In genomic region chr10:84541289-84541637, GRCh38 we compare ENCODE assay signal across 9 cellular contexts.
DNase-seq lines count a peak whose midpoint lies in the region; ATAC-seq lines count a peak whose summit lies in the region.
"Had no signal": no experiment of that assay in that cellular context is flagged by ENCODE, and none has a peak within 500 bp of the region (broad histone marks: within the 10 kb centered on the region; RNA-seq: fewer than 3 reads in every experiment).

No MANE protein-coding gene starts in this region.

- POLR2A ChIA-PET in activated CD4-positive, alpha-beta T cell treated with anti-CD3 and anti-CD28 coated beads for 36 hours (lab: Charles Lee), result no interaction called here
- POLR2A ChIA-PET in activated CD4-positive, alpha-beta memory T cell treated with anti-CD3 and anti-CD28 coated beads, Interleukin-2, amount 10 ng/mL, durations not matched to agents 7 days and 5 days (lab: Charles Lee), result no interaction called here

- no peak overlapping the region for H3K9ac ChIP-seq in iPS-15b (ENCODE audit: low read depth, low read length)

- CTCF ChIA-PET in activated CD4-positive, alpha-beta T cell treated with anti-CD3 and anti-CD28 coated beads for 36 hours (lab: Charles Lee), result interaction anchor here (0.9 to 7.9 kb wide), 7 partner anchors 111 to 850 kb away, joined by 3 to 231 read pairs (median 6); no protein-coding TSS in a partner anchor
- CTCF ChIA-PET in activated CD4-positive, alpha-beta memory T cell treated with anti-CD3 and anti-CD28 coated beads, Interleukin-2, amount 10 ng/mL, durations not matched to agents 7 days and 5 days (lab: Charles Lee), result interaction anchor here (1.1 to 10.1 kb wide), 4 partner anchors 56 to 403 kb away, joined by 3 to 239 read pairs (median 6); no protein-coding TSS in a partner anchor

- H3K4me3 ChIP-seq in iPS-15b (ENCODE audit: low read depth, low read length) (peak overlapping the region; percentile 69), MG63 (no peak overlapping the region)

- peaks cover 18% of the 10 kb centered on the region for H3K27me3 Mint-ChIP-seq in activated CD4-positive, alpha-beta T cell treated with anti-CD3 and anti-CD28 coated beads for 36 hours
- peaks cover 16% of the 10 kb centered on the region for H3K27me3 Mint-ChIP-seq in activated CD4-positive, alpha-beta memory T cell treated with anti-CD3 and anti-CD28 coated beads, Interleukin-2, amount 10 ng/mL, durations not matched to agents 7 days and 5 days
- H3K27me3 Mint-ChIP-seq in stimulated activated naive B cell treated with anti-CD40 and anti-IgM and Interleukin-4, amounts not matched to agents 10 μg/mL and 1 μg/mL and 100 μg/mL, for 72 hours, result peaks cover 54 to 63% of the 10 kb centered on the region in 2 donors

- no peak overlapping the region for H3K27ac Mint-ChIP-seq in activated CD4-positive, alpha-beta T cell treated with anti-CD3 and anti-CD28 coated beads for 36 hours
- H3K27ac Mint-ChIP-seq in activated CD4-positive, alpha-beta memory T cell treated with anti-CD3 and anti-CD28 coated beads, Interleukin-2, amount 10 ng/mL, durations not matched to agents 7 days and 5 days, result no peak overlapping the region
- H3K27ac Mint-ChIP-seq in stimulated activated naive B cell treated with anti-CD40 and anti-IgM and Interleukin-4, amounts not matched to agents 10 μg/mL and 1 μg/mL and 100 μg/mL, for 72 hours, result no peak overlapping the region

- peaks cover 8% of the 10 kb centered on the region for H3K4me1 Mint-ChIP-seq in activated CD4-positive, alpha-beta T cell treated with anti-CD3 and anti-CD28 coated beads for 36 hours
- H3K4me1 Mint-ChIP-seq in activated CD4-positive, alpha-beta memory T cell treated with anti-CD3 and anti-CD28 coated beads, Interleukin-2, amount 10 ng/mL, durations not matched to agents 7 days and 5 days, result peaks cover 10% of the 10 kb centered on the region
- peaks cover 4 to 22% of the 10 kb centered on the region in 2 donors for H3K4me1 Mint-ChIP-seq in stimulated activated naive B cell treated with anti-CD40 and anti-IgM and Interleukin-4, amounts not matched to agents 10 μg/mL and 1 μg/mL and 100 μg/mL, for 72 hours

- H3K36me3 ChIP-seq in iPS-15b (ENCODE audit: control insufficient read depth, insufficient read depth, low read length), result no peaks in the 10 kb centered on the region
- H3K36me3 ChIP-seq in MG63, result no peaks in the 10 kb centered on the region
- H3K36me3 ChIP-seq: gastroesophageal sphincter had no signal

- H3K9me3 Mint-ChIP-seq in activated CD4-positive, alpha-beta T cell treated with anti-CD3 and anti-CD28 coated beads for 36 hours (ENCODE audit: low read depth), result no peaks in the 10 kb centered on the region
- no peaks in the 10 kb centered on the region for H3K9me3 Mint-ChIP-seq in activated CD4-positive, alpha-beta memory T cell treated with anti-CD3 and anti-CD28 coated beads, Interleukin-2, amount 10 ng/mL, durations not matched to agents 7 days and 5 days
- no peaks in the 10 kb centered on the region for H3K9me3 Mint-ChIP-seq in stimulated activated naive B cell treated with anti-CD40 and anti-IgM and Interleukin-4, amounts not matched to agents 10 μg/mL and 1 μg/mL and 100 μg/mL, for 72 hours

- no peak for ATAC-seq in activated CD4-positive, alpha-beta T cell treated with anti-CD3 and anti-CD28 coated beads for 36 hours
- ATAC-seq in stimulated activated naive B cell treated with anti-CD40 and anti-IgM and Interleukin-4, amounts not matched to agents 10 μg/mL and 1 μg/mL and 100 μg/mL, for 72 hours (replicated peaks), result no peak
- no peak for ATAC-seq in GM21423 (IDR thresholded peaks at IDR 0.05; ENCODE audit: unreplicated experiment)

- no peaks in the 10 kb centered on the region for H3K36me3 Mint-ChIP-seq in activated CD4-positive, alpha-beta T cell treated with anti-CD3 and anti-CD28 coated beads for 36 hours (ENCODE audit: low read depth)
- H3K36me3 Mint-ChIP-seq in activated CD4-positive, alpha-beta memory T cell treated with anti-CD3 and anti-CD28 coated beads, Interleukin-2, amount 10 ng/mL, durations not matched to agents 7 days and 5 days (ENCODE audit: low read depth), result no peaks in the 10 kb centered on the region
- H3K36me3 Mint-ChIP-seq in stimulated activated naive B cell treated with anti-CD40 and anti-IgM and Interleukin-4, amounts not matched to agents 10 μg/mL and 1 μg/mL and 100 μg/mL, for 72 hours, result no peaks in the 10 kb centered on the region

- no peaks in the 10 kb centered on the region for H3K9me3 ChIP-seq in iPS-15b (ENCODE audit: control insufficient read depth, insufficient read depth, low read length)
- H3K9me3 ChIP-seq in MG63, result no peaks in the 10 kb centered on the region
- H3K9me3 ChIP-seq: gastroesophageal sphincter had no signal

- peaks cover 13% of the 10 kb centered on the region for H3K4me1 ChIP-seq in iPS-15b (ENCODE audit: control insufficient read depth, insufficient read depth, low read length)

- peak overlapping the region; percentile 60 for H3K4me3 Mint-ChIP-seq in activated CD4-positive, alpha-beta T cell treated with anti-CD3 and anti-CD28 coated beads for 36 hours
- peak overlapping the region; percentile 25 for H3K4me3 Mint-ChIP-seq in activated CD4-positive, alpha-beta memory T cell treated with anti-CD3 and anti-CD28 coated beads, Interleukin-2, amount 10 ng/mL, durations not matched to agents 7 days and 5 days
- H3K4me3 Mint-ChIP-seq in stimulated activated naive B cell treated with anti-CD40 and anti-IgM and Interleukin-4, amounts not matched to agents 10 μg/mL and 1 μg/mL and 100 μg/mL, for 72 hours, result peak overlapping the region; percentile 52 to 55

- DNase-seq in activated CD4-positive, alpha-beta T cell treated with anti-CD3 and anti-CD28 coated beads for 36 hours, result no peak
- no peak for DNase-seq in activated CD4-positive, alpha-beta T cell treated with anti-CD3 and anti-CD28 coated beads for 4 hours
- DNase-seq in activated CD4-positive, alpha-beta memory T cell treated with anti-CD3 and anti-CD28 coated beads, Interleukin-2, amount 10 ng/mL, durations not matched to agents 7 days and 5 days, result no peak
- DNase-seq in stimulated activated naive B cell treated with anti-CD40 and anti-IgM and Interleukin-4, amounts not matched to agents 10 μg/mL and 1 μg/mL and 100 μg/mL, for 72 hours, result no peak
- DNase-seq in MG63, result no peak
- DNase-seq in HPDE6-E6E7 (ENCODE audit: extremely low spot score), result no peak

- H3K27me3 ChIP-seq in iPS-15b (ENCODE audit: control insufficient read depth, insufficient read depth, low read length) (no peaks in the 10 kb centered on the region), MG63 (no peaks in the 10 kb centered on the region)

- intact Hi-C loops in activated CD4-positive, alpha-beta T cell treated with anti-CD3 and anti-CD28 coated beads for 36 hours (cut with DNase I, micrococcal nuclease), result loop anchor here in 1 of 2 experiments (2.0 to 10.0 kb wide), 2 partner anchors 174 to 1836 kb away; no protein-coding TSS in a partner anchor
